In the genomic region with DNA sequence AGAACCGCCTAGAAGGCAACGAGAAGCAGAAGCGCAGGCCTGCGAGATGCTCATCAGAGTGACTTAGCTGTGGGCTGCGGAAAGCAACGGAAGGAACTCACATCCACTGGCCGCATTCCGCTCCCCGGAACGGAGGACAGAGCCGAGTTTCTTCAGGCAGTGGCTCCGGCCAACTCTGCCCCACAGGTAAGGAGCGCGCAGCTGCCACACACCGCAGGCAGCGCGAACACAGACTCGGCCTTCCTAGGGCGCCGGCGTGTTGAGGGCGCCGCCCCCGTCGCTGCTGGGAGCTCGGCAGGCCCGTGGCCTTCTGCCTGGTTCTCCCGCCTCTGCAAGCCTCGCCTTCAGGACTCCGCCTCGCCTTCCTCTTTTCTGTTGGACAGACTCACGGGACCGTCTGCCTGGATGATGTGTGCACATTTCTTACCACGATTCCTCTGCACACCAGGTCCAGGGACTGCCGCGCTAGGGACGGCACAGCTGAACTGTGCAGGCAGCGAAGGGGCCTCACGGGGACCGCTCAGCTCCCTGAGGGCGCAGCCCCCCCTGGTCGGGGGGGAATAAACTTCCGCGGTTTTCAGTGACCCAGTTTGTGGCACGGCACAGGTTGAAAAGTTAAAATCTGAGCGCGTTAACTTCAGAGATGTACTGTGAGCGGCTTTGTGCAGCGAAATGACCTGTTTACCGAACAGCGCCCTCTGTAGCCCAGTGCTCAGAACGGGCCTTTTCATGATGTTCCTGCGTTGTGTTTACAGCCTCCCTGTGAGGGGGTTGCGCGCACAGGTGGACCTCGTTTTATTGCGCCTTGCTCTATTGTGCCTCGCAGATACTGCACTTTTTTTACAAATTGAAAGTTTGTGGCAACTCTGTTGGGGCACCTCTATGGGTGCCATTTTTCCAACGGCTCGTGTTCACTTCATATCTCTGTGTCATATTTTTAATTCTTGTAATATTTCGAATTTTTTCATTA, we compare ENCODE assay signal across 8 cellular contexts. TPM values are rescaled to one million over a fixed set of nuclear protein-coding genes. Genes with fewer than 3 reads are reported as not detected.
DNase-seq lines count a peak whose midpoint lies in the region; ATAC-seq and TF ChIP-seq lines count a peak whose summit lies in the region.

No MANE protein-coding gene starts in this region.

- DNase-seq in GM04503 (ENCODE audit: low read depth) (peak; percentile 27), NCI-H1105 (lab: John Stamatoyannopoulos, UW) (peak; percentile 87), SW480 (ENCODE audit: low spot score) (peak; percentile 90), adipocyte (ENCODE audit: low read depth) (peak; percentile 93), heart right ventricle (peak; percentile 64 to 82), trophoblast cell (peak; percentile 76 to 86), tibial artery (peak; percentile 81 to 86)

- H3K79me2 ChIP-seq in trophoblast cell (ENCODE audit: control insufficient read depth, insufficient read depth, low read length, poor library complexity), result no peaks in the 10 kb centered on the region

- H3K27me3 ChIP-seq in adipocyte (replicated peaks; ENCODE audit: control insufficient read depth, insufficient read depth, low read length) (peaks cover 11% of the 10 kb centered on the region), heart right ventricle (no peaks in the 10 kb centered on the region), trophoblast cell (ENCODE audit: insufficient read depth, low read length) (no peaks in the 10 kb centered on the region), tibial artery (peaks cover 0 to 6% of the 10 kb centered on the region in 2 donors)

- H3K4me2 ChIP-seq in trophoblast cell (ENCODE audit: low read length), result peak overlapping the region; percentile 99

- H3K18ac ChIP-seq in trophoblast cell (ENCODE audit: low read length), result no peak overlapping the region

- ATAC-seq in HG02588 (IDR thresholded peaks at IDR 0.05; ENCODE audit: unreplicated experiment) (peak; percentile 74), heart right ventricle (peak; percentile 90 to 96 (median 92))

- peak overlapping the region; percentile 59 for H4K8ac ChIP-seq in trophoblast cell (ENCODE audit: low read depth, low read length)

- intact Hi-C loops in heart right ventricle (cut with DNase I), result loop anchor here in 8 of 10 donors (2.0 to 10.0 kb wide), 5 partner anchors 157 to 167 kb away; partner anchors contain the start of gene EVA1C (in 1 of the 8)
- intact Hi-C loops in tibial artery (cut with DNase I; ENCODE audit: low total_unique reads), result loop anchor here (5.0 kb wide), 1 partner anchor 157 kb away; the partner anchor contains the start of gene EVA1C

- no peak overlapping the region for H2BK120ac ChIP-seq in trophoblast cell (ENCODE audit: insufficient read depth, low read length, poor library complexity)

- H2BK12ac ChIP-seq in trophoblast cell (ENCODE audit: low read length), result no peak overlapping the region

- H4K12ac ChIP-seq in trophoblast cell (ENCODE audit: low read depth, low read length), result no peak overlapping the region

- H3K27ac ChIP-seq in heart right ventricle (peak overlapping the region in 9 of 10 donors; percentile 54 to 90 (median 83)), trophoblast cell (ENCODE audit: low read depth, low read length) (peak overlapping the region; percentile 24), tibial artery (peak overlapping the region; percentile 70 to 74)

- no peak overlapping the region for H3K4ac ChIP-seq in trophoblast cell (ENCODE audit: low read depth, low read length)

- H3K36me3 ChIP-seq in adipocyte (ENCODE audit: control insufficient read depth, insufficient read depth, low read length, severe bottlenecking) (no peaks in the 10 kb centered on the region), heart right ventricle (no peaks in the 10 kb centered on the region), trophoblast cell (ENCODE audit: control insufficient read depth in 1 of 2, insufficient read depth in 2 of 2, low read length in 2 of 2) (no peaks in the 10 kb centered on the region), tibial artery (no peaks in the 10 kb centered on the region)

- H2AK5ac ChIP-seq in trophoblast cell (ENCODE audit: low read length), result no peak overlapping the region

- peaks cover 4% of the 10 kb centered on the region for H3K4me1 ChIP-seq in adipocyte (ENCODE audit: control insufficient read depth, insufficient read depth, low read length)
- peaks cover 0 to 18% (median 9%) of the 10 kb centered on the region in 9 donors for H3K4me1 ChIP-seq in heart right ventricle
- peaks cover 7 to 10% of the 10 kb centered on the region in 2 experiments for H3K4me1 ChIP-seq in trophoblast cell (ENCODE audit: control insufficient read depth in 1 of 2, insufficient read depth in 2 of 2, low read length in 2 of 2)
- H3K4me1 ChIP-seq in tibial artery, result peaks cover 0 to 21% (median 4%) of the 10 kb centered on the region in 4 donors

- H2BK5ac ChIP-seq in trophoblast cell (ENCODE audit: low read depth, low read length, poor library complexity), result no peak overlapping the region

- H3K9ac ChIP-seq in adipocyte (ENCODE audit: low read length), result peak overlapping the region; percentile 80
- peak overlapping the region; percentile 26 for H3K9ac ChIP-seq in trophoblast cell (ENCODE audit: low read length)

- H2AFZ ChIP-seq in trophoblast cell (ENCODE audit: insufficient read depth, low read length, poor library complexity), result peak overlapping the region; percentile 57

- H3K4me3 ChIP-seq in adipocyte (ENCODE audit: low read length) (peak overlapping the region; percentile 83), heart right ventricle (peak overlapping the region; percentile 30 to 72 (median 62)), trophoblast cell (ENCODE audit: low read depth, low read length) (peak overlapping the region; percentile 65), tibial artery (peak overlapping the region; percentile 54 to 65)

- peaks cover 2% of the 10 kb centered on the region for H3K79me1 ChIP-seq in trophoblast cell (ENCODE audit: low read length)

- H3K9me3 ChIP-seq in adipocyte (ENCODE audit: control insufficient read depth, low read length) (peaks cover 11% of the 10 kb centered on the region), heart right ventricle (peaks cover 0 to 10% (median 0%) of the 10 kb centered on the region in 11 donors), trophoblast cell (ENCODE audit: insufficient read depth, low read depth, low read length) (no peaks in the 10 kb centered on the region), tibial artery (no peaks in the 10 kb centered on the region)

- no peak overlapping the region for H3K23ac ChIP-seq in trophoblast cell (ENCODE audit: low read length)

- 5 to 6% methylated on average over 61 of the region's 61 CpGs for WGBS in heart right ventricle, 2 donors
- WGBS in trophoblast cell (ENCODE audit: extremely low coverage, insufficient coverage, insufficient read length), result no CpG with 5 or more reads among the region's 61 CpGs

- peak overlapping the region; percentile 13 for H3K14ac ChIP-seq in trophoblast cell (ENCODE audit: low read length)

- TF ChIP-seq CTCF in heart right ventricle (IDR thresholded peaks at IDR 0.05), result peak; percentile 67 to 91 (median 84)
- peak; percentile 75 to 76 for TF ChIP-seq CTCF in tibial artery (IDR thresholded peaks at IDR 0.05)

- H4K91ac ChIP-seq in trophoblast cell (ENCODE audit: low read depth, low read length), result peak overlapping the region; percentile 20

RNA-seq across cellular contexts. Expression of gene TCP10L, which starts 15.8 kb away (rescaled TPM):
- 1 to 10 TPM; 1.4 to 3.8 (median 2.0) TPM for total RNA-seq in heart right ventricle
- polyA plus RNA-seq in heart right ventricle, result 1 to 10 TPM; 2.4 to 2.5 TPM
- polyA plus RNA-seq in trophoblast cell (2013), result 1.0 and 1.3 TPM in 2 replicates

RNA-seq across cellular contexts. Expression of gene CFAP298, which starts 42.6 kb away (rescaled TPM):
- total RNA-seq in heart right ventricle, result 10 to 100 TPM; 15.8 to 23.7 (median 21.6) TPM
- polyA plus RNA-seq in heart right ventricle, result 10 to 100 TPM; 30.6 to 40.6 TPM
- 51.7 and 52.4 TPM in 2 replicates for polyA plus RNA-seq in trophoblast cell (2013)

Comparison
In these comparisons a context has a peak if more than half of its experiments do, and no peak if none do; other contexts are left out.
1. Peak in every context shown above with its lines: DNase-seq, ATAC-seq, H3K4me3 ChIP-seq and H3K27ac ChIP-seq.
2. DNase-seq: peak in every context shown above with its lines; median percentile 93 in adipocyte; 90 in SW480; 87 in NCI-H1105; 84 in tibial artery; 81 in trophoblast cell; 73 in heart right ventricle; 27 in GM04503.
3. H3K27ac ChIP-seq: peak in every context shown above with its lines; median percentile 83 in heart right ventricle; 72 in tibial artery; 24 in trophoblast cell.